In genomic region chr17:77449908-77450741, GRCh38 we compare ENCODE assay signal across 1 cellular context.
TF ChIP-seq lines count a peak whose summit lies in the region.

No MANE protein-coding gene starts in this region.

TF ChIP-seq in HepG2, 621 proteins besides CTCF, POLR2A, EP300 and RAD21 (continued from another document):
- TF ChIP-seq HINFP (CRISPR knock-in tag; IDR thresholded peaks at IDR 0.05; ENCODE audit: low read depth) = peak; percentile 38; the same call in 1 of the 2 replicates
- no peak for TF ChIP-seq ZNF367 (CRISPR knock-in tag; IDR thresholded peaks at IDR 0.05; ENCODE audit: borderline replicate concordance)
- TF ChIP-seq HDAC2 (CRISPR knock-in tag; IDR thresholded peaks at IDR 0.05) = peak; percentile 43
- 0 out of 2 replicates have a peak, but pooled peaks have one; percentile 15 for TF ChIP-seq NFKB2 (CRISPR knock-in tag; IDR thresholded peaks at IDR 0.05; ENCODE audit: borderline replicate concordance)
- 0 out of 2 replicates have a peak, but pooled peaks have one; percentile 48 for TF ChIP-seq ZNF703 (CRISPR knock-in tag; IDR thresholded peaks at IDR 0.05; ENCODE audit: borderline replicate concordance)
- no peak; the same call in 1 of the 2 replicates for TF ChIP-seq NRL (CRISPR knock-in tag; IDR thresholded peaks at IDR 0.05; ENCODE audit: borderline replicate concordance)
- TF ChIP-seq ZNF605 (CRISPR knock-in tag; IDR thresholded peaks at IDR 0.05) = peak; percentile 27; the same call in 1 of the 2 replicates
- peak; percentile 41; the same call in 1 of the 2 replicates for TF ChIP-seq ZBTB38 (CRISPR knock-in tag; IDR thresholded peaks at IDR 0.05)
- TF ChIP-seq ZNF574 (CRISPR knock-in tag; IDR thresholded peaks at IDR 0.05) = 0 out of 2 replicates have a peak, but pooled peaks have one; percentile 12
- 0 out of 2 replicates have a peak, but pooled peaks have one; percentile 23 for TF ChIP-seq SP4 (CRISPR knock-in tag; IDR thresholded peaks at IDR 0.05)
- TF ChIP-seq JUND (CRISPR knock-in tag; IDR thresholded peaks at IDR 0.05) = peak; percentile 91
- TF ChIP-seq PAWR (CRISPR knock-in tag; IDR thresholded peaks at IDR 0.05; ENCODE audit: borderline replicate concordance) = 0 out of 2 replicates have a peak, but pooled peaks have one; percentile 46
- TF ChIP-seq TFE3 (CRISPR knock-in tag; IDR thresholded peaks at IDR 0.05) = peak; percentile 0; the same call in 1 of the 2 replicates
- peak; percentile 48 for TF ChIP-seq SRSF1 (optimal IDR thresholded peaks at IDR 0.05; ENCODE audit: low read depth, low read length)
- peak; percentile 68 for TF ChIP-seq ASH2L (IDR thresholded peaks at IDR 0.05; ENCODE audit: insufficient read length, low read depth, low read length)
- peak; percentile 61; the same call in 1 of the 2 replicates for TF ChIP-seq ZNF12 (CRISPR knock-in tag; IDR thresholded peaks at IDR 0.05)
